In genomic region chr17:7241783-7242716, GRCh38 we compare ENCODE assay signal across 8 cellular contexts. TPM values are rescaled to one million over a fixed set of nuclear protein-coding genes. Genes with fewer than 3 reads are reported as not detected.
A peak's percentile ranks its signal among the peaks of the same experiment; 100 is the strongest.
DNase-seq lines count a peak whose midpoint lies in the region; ATAC-seq and FAIRE-seq lines count a peak whose summit lies in the region.

Gene GABARAP, minus strand, starts transcription at chr17:7242449. Its CDS starts 119 bp downstream, at chr17:7242330.

- H3K27ac ChIP-seq in BLaER1 = peak within 1 kb of the TSS; percentile 84

- H3K4me3 Mint-ChIP-seq in activated T-helper 1 cell treated with anti-CD3 and anti-CD28 coated beads, Interleukin-12 subunit alpha, Interleukin-12 subunit beta, Interleukin-2, Interleukin-4 antibody, amounts not matched to agents 30 ng/mL and 10 ng/mL and 1 ng/mL, durations not matched to agents 14 hours and 24 hours and 36 hours = peak within 1 kb of the TSS; percentile 97
- peak within 1 kb of the TSS; percentile 87 to 100 (median 98) for H3K4me3 Mint-ChIP-seq in naive B cell
- peak within 1 kb of the TSS; percentile 99 for H3K4me3 Mint-ChIP-seq in stimulated activated effector memory CD8-positive, alpha-beta T cell treated with anti-CD3 and anti-CD28 coated beads, Interleukin-12 subunit alpha, Interleukin-12 subunit beta, amount 100 ng/mL, for 72 hours

- H3K9me3 Mint-ChIP-seq in activated T-helper 1 cell treated with anti-CD3 and anti-CD28 coated beads, Interleukin-12 subunit alpha, Interleukin-12 subunit beta, Interleukin-2, Interleukin-4 antibody, amounts not matched to agents 30 ng/mL and 10 ng/mL and 1 ng/mL, durations not matched to agents 14 hours and 24 hours and 36 hours = no peaks in the 10 kb centered on the region
- peaks cover 0 to 4% (median 0%) of the 10 kb centered on the region in 7 donors for H3K9me3 Mint-ChIP-seq in naive B cell
- no peaks in the 10 kb centered on the region for H3K9me3 Mint-ChIP-seq in stimulated activated effector memory CD8-positive, alpha-beta T cell treated with anti-CD3 and anti-CD28 coated beads, Interleukin-12 subunit alpha, Interleukin-12 subunit beta, amount 100 ng/mL, for 72 hours

- ATAC-seq in GM19455 (IDR thresholded peaks at IDR 0.05; ENCODE audit: unreplicated experiment) (peak; percentile 28), naive B cell (ENCODE audit: low read depth in 2 of 2) (peak; percentile 22 to 32)
- peak; percentile 59 for ATAC-seq in stimulated activated effector memory CD8-positive, alpha-beta T cell treated with anti-CD3 and anti-CD28 coated beads, Interleukin-12 subunit alpha, Interleukin-12 subunit beta, amount 100 ng/mL, for 72 hours

- peaks cover 44% of the 10 kb centered on the region for H3K4me1 Mint-ChIP-seq in activated T-helper 1 cell treated with anti-CD3 and anti-CD28 coated beads, Interleukin-12 subunit alpha, Interleukin-12 subunit beta, Interleukin-2, Interleukin-4 antibody, amounts not matched to agents 30 ng/mL and 10 ng/mL and 1 ng/mL, durations not matched to agents 14 hours and 24 hours and 36 hours (ENCODE audit: low read depth)
- H3K4me1 Mint-ChIP-seq in naive B cell = peaks cover 46 to 56% (median 55%) of the 10 kb centered on the region in 3 donors
- peaks cover 59% of the 10 kb centered on the region for H3K4me1 Mint-ChIP-seq in stimulated activated effector memory CD8-positive, alpha-beta T cell treated with anti-CD3 and anti-CD28 coated beads, Interleukin-12 subunit alpha, Interleukin-12 subunit beta, amount 100 ng/mL, for 72 hours

- intact Hi-C loops in activated T-helper 1 cell treated with anti-CD3 and anti-CD28 coated beads, Interleukin-12 subunit alpha, Interleukin-12 subunit beta, Interleukin-2, Interleukin-4 antibody, amounts not matched to agents 30 ng/mL and 10 ng/mL and 1 ng/mL, durations not matched to agents 14 hours and 24 hours and 36 hours (cut with micrococcal nuclease) = loop anchor here (2.0 kb wide), 2 partner anchors 207 to 331 kb away; no protein-coding TSS in a partner anchor

- H3K4me2 ChIP-seq in BLaER1 = peak within 1 kb of the TSS; percentile 82

- peaks cover 52% of the 10 kb centered on the region for H3K36me3 ChIP-seq in BLaER1

- peak within 1 kb of the TSS; percentile 92 for H3K9ac ChIP-seq in BLaER1

- peak within 1 kb of the TSS; percentile 93 for H3K27ac Mint-ChIP-seq in activated T-helper 1 cell treated with anti-CD3 and anti-CD28 coated beads, Interleukin-12 subunit alpha, Interleukin-12 subunit beta, Interleukin-2, Interleukin-4 antibody, amounts not matched to agents 30 ng/mL and 10 ng/mL and 1 ng/mL, durations not matched to agents 14 hours and 24 hours and 36 hours
- H3K27ac Mint-ChIP-seq in naive B cell = peak within 1 kb of the TSS; percentile 98 to 100 (median 100)
- H3K27ac Mint-ChIP-seq in stimulated activated effector memory CD8-positive, alpha-beta T cell treated with anti-CD3 and anti-CD28 coated beads, Interleukin-12 subunit alpha, Interleukin-12 subunit beta, amount 100 ng/mL, for 72 hours = peak within 1 kb of the TSS; percentile 99

- FAIRE-seq in RCC 7860 (lab: Jason Lieb, UNC) = peak; percentile 42

- H3K27me3 ChIP-seq in BLaER1 = no peaks in the 10 kb centered on the region

- DNase-seq in Jurkat, Clone E6-1 (ENCODE audit: low read depth, low spot score) = peak; percentile 87
- peak; percentile 60 for DNase-seq in RCC 7860 (ENCODE audit: low spot score)
- DNase-seq in activated T-helper 1 cell treated with anti-CD3 and anti-CD28 coated beads, Interleukin-12 subunit alpha, Interleukin-12 subunit beta, Interleukin-2, Interleukin-4 antibody, amounts not matched to agents 30 ng/mL and 10 ng/mL and 1 ng/mL, durations not matched to agents 14 hours and 24 hours and 36 hours (ENCODE audit: low spot score) = peak; percentile 87
- DNase-seq in fibroblast of gingiva (ENCODE audit: low read depth) = peak; percentile 93
- DNase-seq in naive B cell = peak; percentile 90
- peak; percentile 87 to 97 for DNase-seq in stimulated activated effector memory CD8-positive, alpha-beta T cell treated with anti-CD3 and anti-CD28 coated beads, Interleukin-12 subunit alpha, Interleukin-12 subunit beta, amount 100 ng/mL, for 72 hours (ENCODE audit: low spot score in 2 of 2)

- no peaks in the 10 kb centered on the region for H3K27me3 Mint-ChIP-seq in activated T-helper 1 cell treated with anti-CD3 and anti-CD28 coated beads, Interleukin-12 subunit alpha, Interleukin-12 subunit beta, Interleukin-2, Interleukin-4 antibody, amounts not matched to agents 30 ng/mL and 10 ng/mL and 1 ng/mL, durations not matched to agents 14 hours and 24 hours and 36 hours (ENCODE audit: insufficient read depth)
- no peaks in the 10 kb centered on the region for H3K27me3 Mint-ChIP-seq in naive B cell

- peaks cover 31% of the 10 kb centered on the region for H3K4me1 ChIP-seq in BLaER1

- H4K20me1 ChIP-seq in BLaER1 = peaks cover 25% of the 10 kb centered on the region

- peaks cover 40% of the 10 kb centered on the region for H3K36me3 Mint-ChIP-seq in activated T-helper 1 cell treated with anti-CD3 and anti-CD28 coated beads, Interleukin-12 subunit alpha, Interleukin-12 subunit beta, Interleukin-2, Interleukin-4 antibody, amounts not matched to agents 30 ng/mL and 10 ng/mL and 1 ng/mL, durations not matched to agents 14 hours and 24 hours and 36 hours (ENCODE audit: low read depth)
- H3K36me3 Mint-ChIP-seq in naive B cell = peaks cover 15 to 38% of the 10 kb centered on the region in 2 donors
- H3K36me3 Mint-ChIP-seq in stimulated activated effector memory CD8-positive, alpha-beta T cell treated with anti-CD3 and anti-CD28 coated beads, Interleukin-12 subunit alpha, Interleukin-12 subunit beta, amount 100 ng/mL, for 72 hours = peaks cover 96% of the 10 kb centered on the region

- peak within 1 kb of the TSS; percentile 92 for H3K4me3 ChIP-seq in BLaER1
- H3K4me3 ChIP-seq in Jurkat, Clone E6-1 (ENCODE audit: low read length) = peak within 1 kb of the TSS; percentile 96

- H3K9me3 ChIP-seq in BLaER1 = no peaks in the 10 kb centered on the region

RNA-seq across cellular contexts. Expression of gene GABARAP, which starts in this region (rescaled TPM):
- 293 TPM for polyA plus RNA-seq in Jurkat, Clone E6-1 (2012; ENCODE audit: insufficient read depth, insufficient read length)
- 146 and 148 TPM in 2 replicates for total RNA-seq in activated T-helper 1 cell treated with anti-CD3 and anti-CD28 coated beads, Interleukin-12 subunit alpha, Interleukin-12 subunit beta, Interleukin-2, Interleukin-4 antibody, amounts not matched to agents 30 ng/mL and 10 ng/mL and 1 ng/mL, durations not matched to agents 14 hours and 24 hours and 36 hours
- polyA plus RNA-seq in naive B cell (ENCODE audit: low read depth in 6 of 6) = 1,000 to 10,000 TPM in 4 of 6 donors, 100 to 1,000 TPM in 2; 833 to 1,381 (median 1,181) TPM

Comparison
In these comparisons a context has a peak if more than half of its experiments do, and no peak if none do; other contexts are left out.
1. Peak in every context shown above with its lines: DNase-seq, ATAC-seq, H3K4me3 ChIP-seq and H3K27ac ChIP-seq.